8 cellular contexts compared by ENCODE assay signal in genomic region chr19:409006-409514, GRCh38. TPM values are rescaled to one million over a fixed set of nuclear protein-coding genes. Genes with fewer than 3 reads are reported as not detected.
DNase-seq lines count a peak whose midpoint lies in the region; ATAC-seq and TF ChIP-seq lines count a peak whose summit lies in the region.

A gene with protein sequence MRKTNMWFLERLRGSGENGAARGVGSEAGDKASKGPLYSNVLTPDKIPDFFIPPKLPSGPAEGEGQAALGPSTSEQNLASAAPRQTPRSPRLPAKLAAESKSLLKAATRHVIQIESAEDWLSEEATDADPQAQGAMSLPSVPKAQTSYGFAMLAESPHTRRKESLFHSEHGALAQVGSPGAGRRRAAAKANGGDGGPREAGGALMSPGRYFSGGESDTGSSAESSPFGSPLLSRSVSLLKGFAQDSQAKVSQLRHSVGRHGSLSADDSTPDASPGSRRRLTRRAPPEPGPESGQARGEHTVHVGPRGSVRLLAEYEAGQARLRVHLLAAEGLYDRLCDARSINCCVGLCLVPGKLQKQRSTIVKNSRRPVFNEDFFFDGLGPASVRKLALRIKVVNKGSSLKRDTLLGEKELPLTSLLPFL (minus strand): TSS chr19:409147. CDS start chr19:408361, 786 bp downstream.

- peak within 1 kb of the TSS; percentile 61 for H4K8ac ChIP-seq in trophoblast cell (ENCODE audit: low read depth, low read length)

- no peak within 1 kb of the TSS for H3K4ac ChIP-seq in trophoblast cell (ENCODE audit: low read depth, low read length)

- H3K4me3 ChIP-seq in gastroesophageal sphincter = peak within 1 kb of the TSS; percentile 10 to 55
- peak within 1 kb of the TSS; percentile 68 for H3K4me3 ChIP-seq in trophoblast cell (ENCODE audit: low read depth, low read length)

- peaks cover 0 to 27% (median 17%) of the 10 kb centered on the region in 3 donors for H3K4me1 ChIP-seq in gastroesophageal sphincter
- no peaks in the 10 kb centered on the region for H3K4me1 ChIP-seq in trophoblast cell (ENCODE audit: control insufficient read depth in 1 of 2, insufficient read depth in 2 of 2, low read length in 2 of 2)

- H3K9me3 ChIP-seq in gastroesophageal sphincter (no peaks in the 10 kb centered on the region), trophoblast cell (ENCODE audit: insufficient read depth, low read depth, low read length) (peaks cover 9% of the 10 kb centered on the region)

- H4K91ac ChIP-seq in trophoblast cell (ENCODE audit: low read depth, low read length) = peak within 1 kb of the TSS; percentile 62

- H2AFZ ChIP-seq in trophoblast cell (ENCODE audit: insufficient read depth, low read length, poor library complexity) = no peak within 1 kb of the TSS

- H3K27me3 ChIP-seq in gastroesophageal sphincter (peaks cover 87% of the 10 kb centered on the region), trophoblast cell (ENCODE audit: insufficient read depth, low read length) (peaks cover 12% of the 10 kb centered on the region)

- H3K79me2 ChIP-seq in trophoblast cell (ENCODE audit: control insufficient read depth, insufficient read depth, low read length, poor library complexity) = no peaks in the 10 kb centered on the region

- no peak within 1 kb of the TSS for H2BK120ac ChIP-seq in trophoblast cell (ENCODE audit: insufficient read depth, low read length, poor library complexity)

- H3K18ac ChIP-seq in trophoblast cell (ENCODE audit: low read length) = peak within 1 kb of the TSS; percentile 57

- H3K9ac ChIP-seq in trophoblast cell (ENCODE audit: low read length) = no peak within 1 kb of the TSS

- no peak for TF ChIP-seq CTCF in gastroesophageal sphincter (IDR thresholded peaks at IDR 0.05)

- ATAC-seq in gastroesophageal sphincter (peak; percentile 56), HG03520 (IDR thresholded peaks at IDR 0.05; ENCODE audit: unreplicated experiment) (no peak), GM21360 (IDR thresholded peaks at IDR 0.05; ENCODE audit: unreplicated experiment) (no peak)

- H3K79me1 ChIP-seq in trophoblast cell (ENCODE audit: low read length) = peaks cover 2% of the 10 kb centered on the region

- peak within 1 kb of the TSS; percentile 80 for H3K4me2 ChIP-seq in trophoblast cell (ENCODE audit: low read length)

- H3K27ac ChIP-seq in gastroesophageal sphincter (no peak within 1 kb of the TSS), trophoblast cell (ENCODE audit: low read depth, low read length) (no peak within 1 kb of the TSS)

- TF ChIP-seq EP300 in gastroesophageal sphincter (IDR thresholded peaks at IDR 0.05) = no peak

- H2AK5ac ChIP-seq in trophoblast cell (ENCODE audit: low read length) = no peak within 1 kb of the TSS

- DNase-seq in NCI-H1105 treated with DMSO at 0.1 percent for 48 hours (lab: John Stamatoyannopoulos, UW) (peak; percentile 61), NCI-H1105 (lab: John Stamatoyannopoulos, UW) (no peak), trophoblast cell (peak in 1 of 2 donors; percentile 16), DMS153 treated with DMSO at 0.1 percent for 48 hours (lab: John Stamatoyannopoulos, UW; ENCODE audit: unreplicated experiment) (no peak)
- DNase-seq in activated CD4-positive, alpha-beta T cell treated with anti-CD3 and anti-CD28 coated beads, Interleukin-2, amount 50 U/mL, for 48 hours = peak; percentile 25 to 34

- no peak within 1 kb of the TSS for H3K14ac ChIP-seq in trophoblast cell (ENCODE audit: low read length)

- no peak within 1 kb of the TSS for H4K12ac ChIP-seq in trophoblast cell (ENCODE audit: low read depth, low read length)

- H3K36me3 ChIP-seq in gastroesophageal sphincter (no peaks in the 10 kb centered on the region), trophoblast cell (ENCODE audit: control insufficient read depth in 1 of 2, insufficient read depth in 2 of 2, low read length in 2 of 2) (no peaks in the 10 kb centered on the region)

- no peak within 1 kb of the TSS for H2BK5ac ChIP-seq in trophoblast cell (ENCODE audit: low read depth, low read length, poor library complexity)

- no peak within 1 kb of the TSS for H3K23ac ChIP-seq in trophoblast cell (ENCODE audit: low read length)

- 0% methylated on average over 6 of the region's 69 CpGs; no CpG with 5 or more reads in 1 of the 2 donors for WGBS in gastroesophageal sphincter (ENCODE audit: low coverage in 1 of 2), 2 donors
- WGBS in trophoblast cell (ENCODE audit: extremely low coverage, insufficient coverage, insufficient read length) = no CpG with 5 or more reads among the region's 69 CpGs

- no peak within 1 kb of the TSS for H2BK12ac ChIP-seq in trophoblast cell (ENCODE audit: low read length)

- TF ChIP-seq POLR2A in gastroesophageal sphincter (IDR thresholded peaks at IDR 0.05) = no peak

RNA-seq across cellular contexts. Expression of the gene that starts here (rescaled TPM):
- 1 to 10 TPM in 1 of 4 donors, under 1 TPM in 2, not detected in 1; 0.19 to 2.7 (median 0.67) TPM for total RNA-seq in gastroesophageal sphincter
- 1.4 and 1.7 TPM in 2 replicates for polyA plus RNA-seq in trophoblast cell (2013)

Comparison
In these comparisons a context has a peak if more than half of its experiments do, and no peak if none do; other contexts are left out.
1. DNase-seq: peak in NCI-H1105 treated with DMSO at 0.1 percent for 48 hours (single experiment) and activated CD4-positive, alpha-beta T cell treated with anti-CD3 and anti-CD28 coated beads, Interleukin-2, amount 50 U/mL, for 48 hours (2 of 2); none in NCI-H1105 (single experiment) and DMS153 treated with DMSO at 0.1 percent for 48 hours (single experiment).